19 cellular contexts compared by ENCODE assay signal in genomic region chr14:105709281-105710118, GRCh38.
DNase-seq lines count a peak whose midpoint lies in the region; ATAC-seq and TF ChIP-seq lines count a peak whose summit lies in the region.
"Had no signal": no experiment of that assay in that cellular context is flagged by ENCODE, and none has a peak within 500 bp of the region (broad histone marks: within the 10 kb centered on the region; RNA-seq: fewer than 3 reads in every experiment).

No MANE protein-coding gene starts in this region.

- H3K27ac Mint-ChIP-seq in activated naive CD8-positive, alpha-beta T cell treated with anti-CD3 and anti-CD28 coated beads, Interleukin-2, amount 10 ng/mL, durations not matched to agents 7 days and 5 days, result no peak overlapping the region
- H3K27ac Mint-ChIP-seq in activated naive CD8-positive, alpha-beta T cell treated with anti-CD3 and anti-CD28 coated beads for 36 hours, result no peak overlapping the region
- H3K27ac Mint-ChIP-seq in activated B cell treated with CpG ODN at 0.5 μM for 24 hours, result peak overlapping the region; percentile 85
- H3K27ac Mint-ChIP-seq in naive thymus-derived CD4-positive, alpha-beta T cell, result no peak overlapping the region
- H3K27ac Mint-ChIP-seq: activated T-helper 2 cell treated with anti-CD3 and anti-CD28 coated beads, Interferon-gamma antibody, Interleukin-2, Interleukin-4, amounts not matched to agents 10 μg/mL and 5 μg/mL and 100 μg/mL, durations not matched to agents 14 hours and 24 hours and 36 hours; H9; T-helper 2 cell treated with Interferon-gamma antibody and Interleukin-4, amounts not matched to agents 5 μg/mL and 100 μg/mL, for 36 hours had no signal

- H3K27me3 Mint-ChIP-seq in activated naive CD8-positive, alpha-beta T cell treated with anti-CD3 and anti-CD28 coated beads, Interleukin-2, amount 10 ng/mL, durations not matched to agents 7 days and 5 days, result no peaks in the 10 kb centered on the region
- H3K27me3 Mint-ChIP-seq in activated naive CD8-positive, alpha-beta T cell treated with anti-CD3 and anti-CD28 coated beads for 36 hours, result no peaks in the 10 kb centered on the region
- H3K27me3 Mint-ChIP-seq in activated B cell treated with CpG ODN at 0.5 μM for 24 hours, result no peaks in the 10 kb centered on the region
- peaks cover 0 to 3% (median 0%) of the 10 kb centered on the region in 5 donors for H3K27me3 Mint-ChIP-seq in naive thymus-derived CD4-positive, alpha-beta T cell
- H3K27me3 Mint-ChIP-seq: central memory CD8-positive, alpha-beta T cell had no signal

- no peaks in the 10 kb centered on the region for H3K36me3 ChIP-seq in naive thymus-derived CD4-positive, alpha-beta T cell (ENCODE audit: control insufficient read depth in 2 of 3, insufficient read depth in 3 of 3, low read length in 3 of 3)
- H3K36me3 ChIP-seq: neutrophil had no signal

- no peak overlapping the region for H3K4me3 Mint-ChIP-seq in activated naive CD8-positive, alpha-beta T cell treated with anti-CD3 and anti-CD28 coated beads, Interleukin-2, amount 10 ng/mL, durations not matched to agents 7 days and 5 days
- H3K4me3 Mint-ChIP-seq in activated naive CD8-positive, alpha-beta T cell treated with anti-CD3 and anti-CD28 coated beads for 36 hours, result no peak overlapping the region
- peak overlapping the region; percentile 75 for H3K4me3 Mint-ChIP-seq in activated B cell treated with CpG ODN at 0.5 μM for 24 hours
- H3K4me3 Mint-ChIP-seq in naive thymus-derived CD4-positive, alpha-beta T cell, result no peak overlapping the region
- H3K4me3 Mint-ChIP-seq: central memory CD8-positive, alpha-beta T cell; H9; T-helper 2 cell treated with Interferon-gamma antibody and Interleukin-4, amounts not matched to agents 5 μg/mL and 100 μg/mL, for 36 hours had no signal

- H3K27me3 ChIP-seq in naive thymus-derived CD4-positive, alpha-beta T cell (ENCODE audit: control insufficient read depth in 2 of 2, insufficient read depth in 2 of 2, low read length in 2 of 2), result no peaks in the 10 kb centered on the region
- H3K27me3 ChIP-seq: neutrophil had no signal

- no peaks in the 10 kb centered on the region for H3K4me1 Mint-ChIP-seq in activated naive CD8-positive, alpha-beta T cell treated with anti-CD3 and anti-CD28 coated beads, Interleukin-2, amount 10 ng/mL, durations not matched to agents 7 days and 5 days
- no peaks in the 10 kb centered on the region for H3K4me1 Mint-ChIP-seq in activated naive CD8-positive, alpha-beta T cell treated with anti-CD3 and anti-CD28 coated beads for 36 hours
- peaks cover 48% of the 10 kb centered on the region for H3K4me1 Mint-ChIP-seq in activated B cell treated with CpG ODN at 0.5 μM for 24 hours
- H3K4me1 Mint-ChIP-seq in naive thymus-derived CD4-positive, alpha-beta T cell, result no peaks in the 10 kb centered on the region
- H3K4me1 Mint-ChIP-seq: central memory CD8-positive, alpha-beta T cell; H9 had no signal

- no peaks in the 10 kb centered on the region for H3K9me3 Mint-ChIP-seq in activated naive CD8-positive, alpha-beta T cell treated with anti-CD3 and anti-CD28 coated beads, Interleukin-2, amount 10 ng/mL, durations not matched to agents 7 days and 5 days
- H3K9me3 Mint-ChIP-seq in activated naive CD8-positive, alpha-beta T cell treated with anti-CD3 and anti-CD28 coated beads for 36 hours, result no peaks in the 10 kb centered on the region
- H3K9me3 Mint-ChIP-seq in activated B cell treated with CpG ODN at 0.5 μM for 24 hours, result no peaks in the 10 kb centered on the region
- no peaks in the 10 kb centered on the region for H3K9me3 Mint-ChIP-seq in naive thymus-derived CD4-positive, alpha-beta T cell
- H3K9me3 Mint-ChIP-seq: activated T-helper 2 cell treated with anti-CD3 and anti-CD28 coated beads, Interferon-gamma antibody, Interleukin-2, Interleukin-4, amounts not matched to agents 10 μg/mL and 5 μg/mL and 100 μg/mL, durations not matched to agents 14 hours and 24 hours and 36 hours; central memory CD8-positive, alpha-beta T cell; T-helper 2 cell treated with Interferon-gamma antibody and Interleukin-4, amounts not matched to agents 5 μg/mL and 100 μg/mL, for 36 hours had no signal

- H3K4me3 ChIP-seq in naive thymus-derived CD4-positive, alpha-beta T cell (ENCODE audit: low read length), result no peak overlapping the region

- POLR2A ChIA-PET in activated naive CD8-positive, alpha-beta T cell treated with anti-CD3 and anti-CD28 coated beads, Interleukin-2, amount 10 ng/mL, durations not matched to agents 7 days and 5 days (lab: Charles Lee), result no interaction called here
- POLR2A ChIA-PET in activated B cell treated with CpG ODN at 0.5 μM for 24 hours (lab: Charles Lee), result interaction anchor here (0.6 to 5.6 kb wide), 18 partner anchors 8 to 1121 kb away, joined by 3 to 207 read pairs (median 4); no protein-coding TSS in a partner anchor
- POLR2A ChIA-PET in naive thymus-derived CD4-positive, alpha-beta T cell (lab: Charles Lee), result no interaction called here

- ATAC-seq in activated naive CD8-positive, alpha-beta T cell treated with anti-CD3 and anti-CD28 coated beads, Interleukin-2, amount 10 ng/mL, durations not matched to agents 7 days and 5 days (ENCODE audit: low read depth), result peak; percentile 6
- ATAC-seq in activated B cell treated with CpG ODN at 0.5 μM for 24 hours (ENCODE audit: low read depth) (no peak), GM18867 (IDR thresholded peaks at IDR 0.05; ENCODE audit: unreplicated experiment) (no peak)
- peak; percentile 6 for ATAC-seq in naive thymus-derived CD4-positive, alpha-beta T cell
- ATAC-seq: SK-N-SH treated with all-trans-retinoic acid at 6 μM for 48 hours had no signal

- no peaks in the 10 kb centered on the region for H3K4me1 ChIP-seq in naive thymus-derived CD4-positive, alpha-beta T cell (ENCODE audit: control insufficient read depth in 2 of 2, insufficient read depth in 2 of 2, low read length in 2 of 2)

- no peaks in the 10 kb centered on the region for H3K36me3 Mint-ChIP-seq in activated naive CD8-positive, alpha-beta T cell treated with anti-CD3 and anti-CD28 coated beads, Interleukin-2, amount 10 ng/mL, durations not matched to agents 7 days and 5 days
- H3K36me3 Mint-ChIP-seq in activated naive CD8-positive, alpha-beta T cell treated with anti-CD3 and anti-CD28 coated beads for 36 hours, result no peaks in the 10 kb centered on the region
- peaks cover 12% of the 10 kb centered on the region for H3K36me3 Mint-ChIP-seq in activated B cell treated with CpG ODN at 0.5 μM for 24 hours (ENCODE audit: low read depth)
- no peaks in the 10 kb centered on the region for H3K36me3 Mint-ChIP-seq in naive thymus-derived CD4-positive, alpha-beta T cell

- no peak for TF ChIP-seq CTCF in activated B cell treated with CpG ODN at 0.5 μM for 24 hours (IDR thresholded peaks at IDR 0.05)

- DNase-seq in activated naive CD8-positive, alpha-beta T cell treated with anti-CD3 and anti-CD28 coated beads, Interleukin-2, amount 10 ng/mL, durations not matched to agents 7 days and 5 days, result no peak
- no peak for DNase-seq in activated naive CD8-positive, alpha-beta T cell treated with anti-CD3 and anti-CD28 coated beads for 36 hours
- no peak for DNase-seq in activated B cell treated with CpG ODN at 0.5 μM for 24 hours
- DNase-seq in naive thymus-derived CD4-positive, alpha-beta T cell, result no peak
- DNase-seq in stimulated activated CD4-positive, alpha-beta T cell treated with anti-CD3 and anti-CD28 coated beads, Interleukin-4, amount 100 ng/mL, for 4 hours, result no peak
- DNase-seq in central memory CD4-positive, alpha-beta T cell, result no peak
- DNase-seq in stimulated activated CD4-positive, alpha-beta T cell treated with anti-CD3 and anti-CD28 coated beads, Interleukin-4, amount 100 ng/mL, for 24 hours, result no peak
- DNase-seq: activated CD4-positive, alpha-beta T cell treated with anti-CD3 and anti-CD28 coated beads, Interleukin-2, amount 50 U/mL, for 1 hour; GF-D8; H9; NCI-H187; NCI-H526 treated with DMSO at 0.1 percent for 48 hours; stimulated activated naive CD4-positive, alpha-beta T cell treated with Interleukin-2 at 50 U/mL for 16 hours had no signal

- H3K9me3 ChIP-seq in naive thymus-derived CD4-positive, alpha-beta T cell (ENCODE audit: control insufficient read depth in 2 of 3, low read length in 3 of 3), result no peaks in the 10 kb centered on the region
- H3K9me3 ChIP-seq: neutrophil had no signal

- intact Hi-C loops in activated B cell treated with CpG ODN at 0.5 μM for 24 hours (cut with micrococcal nuclease), result loop anchor here (2.0 to 5.0 kb wide), 2 partner anchors 108 to 151 kb away; no protein-coding TSS in a partner anchor
- intact Hi-C loops in naive thymus-derived CD4-positive, alpha-beta T cell (cut with micrococcal nuclease), result no loop called here

- H3K27ac ChIP-seq in naive thymus-derived CD4-positive, alpha-beta T cell (ENCODE audit: low read depth, low read length), result no peak overlapping the region
- H3K27ac ChIP-seq: neutrophil had no signal

- CTCF ChIA-PET in activated B cell treated with CpG ODN at 0.5 μM for 24 hours (lab: Charles Lee), result interaction anchor here (1.3 kb wide), 1 partner anchor 30 kb away, joined by 4 read pairs; no protein-coding TSS in a partner anchor
- CTCF ChIA-PET in naive thymus-derived CD4-positive, alpha-beta T cell (lab: Charles Lee), result no interaction called here

Comparison
In these comparisons a context has a peak if more than half of its experiments do, and no peak if none do; other contexts are left out.
1. ATAC-seq: peak in activated naive CD8-positive, alpha-beta T cell treated with anti-CD3 and anti-CD28 coated beads, Interleukin-2, amount 10 ng/mL, durations not matched to agents 7 days and 5 days (single experiment) and naive thymus-derived CD4-positive, alpha-beta T cell (single experiment); none in activated B cell treated with CpG ODN at 0.5 μM for 24 hours (single experiment) and GM18867 (single experiment).